Comparison of ENCODE assay signal across 8 cellular contexts in genomic region chr19:43639507-43640423, GRCh38. TPM values are rescaled to one million over a fixed set of nuclear protein-coding genes. Genes with fewer than 3 reads are reported as not detected.
A peak's percentile ranks its signal among the peaks of the same experiment; 100 is the strongest.
DNase-seq lines count a peak whose midpoint lies in the region; ATAC-seq and TF ChIP-seq lines count a peak whose summit lies in the region.

Gene CADM4, minus strand, starts transcription at chr19:43639850. Its CDS starts 60 bp downstream, at chr19:43639790.

- H3K27me3 Mint-ChIP-seq in IgD-negative memory B cell: peaks cover 30% of the 10 kb centered on the region

- WGBS in mesendoderm (ENCODE audit: extremely low coverage, insufficient coverage, low lambda C conversion rate): no CpG with 5 or more reads among the region's 112 CpGs

- peak; percentile 80 for ATAC-seq in stimulated activated effector memory CD8-positive, alpha-beta T cell treated with anti-CD3 and anti-CD28 coated beads, Interleukin-12 subunit alpha, Interleukin-12 subunit beta, amount 100 ng/mL, for 72 hours
- no peak for ATAC-seq in GM18505 (IDR thresholded peaks at IDR 0.05; ENCODE audit: unreplicated experiment)
- ATAC-seq in HG03108 (IDR thresholded peaks at IDR 0.05; ENCODE audit: unreplicated experiment): no peak

- H3K36me3 Mint-ChIP-seq in IgD-negative memory B cell: no peaks in the 10 kb centered on the region
- H3K36me3 Mint-ChIP-seq in stimulated activated effector memory CD8-positive, alpha-beta T cell treated with anti-CD3 and anti-CD28 coated beads, Interleukin-12 subunit alpha, Interleukin-12 subunit beta, amount 100 ng/mL, for 72 hours: no peaks in the 10 kb centered on the region

- no peak within 1 kb of the TSS for H4K5ac ChIP-seq in mesendoderm (ENCODE audit: low read length)

- no peak within 1 kb of the TSS for H2AK5ac ChIP-seq in mesendoderm (ENCODE audit: low read length)

- H3K9me3 Mint-ChIP-seq in IgD-negative memory B cell: peaks cover 0 to 2% (median 0%) of the 10 kb centered on the region in 3 donors
- H3K9me3 Mint-ChIP-seq in stimulated activated effector memory CD8-positive, alpha-beta T cell treated with anti-CD3 and anti-CD28 coated beads, Interleukin-12 subunit alpha, Interleukin-12 subunit beta, amount 100 ng/mL, for 72 hours: no peaks in the 10 kb centered on the region

- H4K8ac ChIP-seq in mesendoderm (ENCODE audit: low read depth, low read length): no peak within 1 kb of the TSS

- no peak within 1 kb of the TSS for H2BK120ac ChIP-seq in mesendoderm (ENCODE audit: low read depth, low read length)

- H3K4me1 Mint-ChIP-seq in IgD-negative memory B cell: peaks cover 5 to 9% (median 5%) of the 10 kb centered on the region in 3 donors
- peaks cover 32% of the 10 kb centered on the region for H3K4me1 Mint-ChIP-seq in stimulated activated effector memory CD8-positive, alpha-beta T cell treated with anti-CD3 and anti-CD28 coated beads, Interleukin-12 subunit alpha, Interleukin-12 subunit beta, amount 100 ng/mL, for 72 hours

- H3K27ac Mint-ChIP-seq in IgD-negative memory B cell: peak within 1 kb of the TSS in 2 of 3 donors; percentile 23 to 77
- no peak within 1 kb of the TSS for H3K27ac Mint-ChIP-seq in stimulated activated effector memory CD8-positive, alpha-beta T cell treated with anti-CD3 and anti-CD28 coated beads, Interleukin-12 subunit alpha, Interleukin-12 subunit beta, amount 100 ng/mL, for 72 hours

- no peaks in the 10 kb centered on the region for H3K4me1 ChIP-seq in mesendoderm (ENCODE audit: control insufficient read depth, low read depth, low read length)

- no peak for TF ChIP-seq POLR2A in GM18505 (IDR thresholded peaks at IDR 0.05; ENCODE audit: borderline replicate concordance, extremely low read depth, insufficient read depth, insufficient read length)

- H3K18ac ChIP-seq in mesendoderm (ENCODE audit: low read length): peak within 1 kb of the TSS; percentile 4

- H3K23ac ChIP-seq in mesendoderm (ENCODE audit: low read length): peak within 1 kb of the TSS; percentile 80

- no peaks in the 10 kb centered on the region for H3K79me2 ChIP-seq in mesendoderm (ENCODE audit: control insufficient read depth, insufficient read depth, low read length)

- DNase-seq in Ammon's horn (ENCODE audit: low spot score) (peak; percentile 46), ecto neural progenitor cell (ENCODE audit: low spot score) (peak; percentile 74), mesendoderm (no peak)
- peak; percentile 40 to 42 for DNase-seq in activated CD4-positive, alpha-beta T cell treated with anti-CD3 and anti-CD28 coated beads, Interleukin-2, amount 50 U/mL, for 4 hours
- peak; percentile 23 to 61 for DNase-seq in stimulated activated effector memory CD8-positive, alpha-beta T cell treated with anti-CD3 and anti-CD28 coated beads, Interleukin-12 subunit alpha, Interleukin-12 subunit beta, amount 100 ng/mL, for 72 hours (ENCODE audit: low spot score in 2 of 2)

- H3K4ac ChIP-seq in mesendoderm (ENCODE audit: low read depth, low read length): no peak within 1 kb of the TSS

- H3K27ac ChIP-seq in mesendoderm (ENCODE audit: low read depth, low read length): no peak within 1 kb of the TSS

- H3K27me3 ChIP-seq in mesendoderm (ENCODE audit: insufficient read depth, low read length, poor library complexity): peaks cover 8% of the 10 kb centered on the region

- no peaks in the 10 kb centered on the region for H3K79me1 ChIP-seq in mesendoderm (ENCODE audit: low read length)

- peak within 1 kb of the TSS; percentile 62 for H3K4me3 ChIP-seq in mesendoderm (ENCODE audit: low read length)

- peak within 1 kb of the TSS; percentile 72 for H3K9ac ChIP-seq in mesendoderm (ENCODE audit: low read length)

- H3K4me2 ChIP-seq in mesendoderm (ENCODE audit: low read length): peak within 1 kb of the TSS; percentile 86

- peak within 1 kb of the TSS; percentile 88 for H3K56ac ChIP-seq in mesendoderm (ENCODE audit: low read length)

- H2BK15ac ChIP-seq in mesendoderm (replicated peaks; ENCODE audit: low read depth): no peak within 1 kb of the TSS

- H3K4me3 Mint-ChIP-seq in IgD-negative memory B cell: peak within 1 kb of the TSS; percentile 53 to 91 (median 78)
- H3K4me3 Mint-ChIP-seq in stimulated activated effector memory CD8-positive, alpha-beta T cell treated with anti-CD3 and anti-CD28 coated beads, Interleukin-12 subunit alpha, Interleukin-12 subunit beta, amount 100 ng/mL, for 72 hours: peak within 1 kb of the TSS; percentile 65

- H2BK5ac ChIP-seq in mesendoderm (ENCODE audit: low read length): no peak within 1 kb of the TSS

- H3K36me3 ChIP-seq in mesendoderm (ENCODE audit: control insufficient read depth, insufficient read depth, low read length): no peaks in the 10 kb centered on the region

RNA-seq across cellular contexts. Expression of gene CADM4, which starts in this region (rescaled TPM):
- not detected for polyA plus RNA-seq in IgD-negative memory B cell
- polyA plus RNA-seq in mesendoderm (2013, experiment 1 of 2): 9.1 TPM
- polyA plus RNA-seq in mesendoderm (2013, experiment 2 of 2): 9.5 TPM
